10 cellular contexts compared by ENCODE assay signal in genomic region chrX:140050906-140051305, GRCh38.
DNase-seq lines count a peak whose midpoint lies in the region; ATAC-seq and TF ChIP-seq lines count a peak whose summit lies in the region.
"Had no signal": no experiment of that assay in that cellular context is flagged by ENCODE, and none has a peak within 500 bp of the region (broad histone marks: within the 10 kb centered on the region; RNA-seq: fewer than 3 reads in every experiment).

No MANE protein-coding gene starts in this region.

- no peak overlapping the region for H2AK5ac ChIP-seq in IMR-90 (ENCODE audit: low read depth, low read length)

- H3K18ac ChIP-seq in IMR-90 (ENCODE audit: low read depth, low read length): no peak overlapping the region

- H3K36me3 ChIP-seq in IMR-90 (ENCODE audit: control insufficient read depth, insufficient read depth, low read length) (no peaks in the 10 kb centered on the region), brain microvascular endothelial cell (replicated peaks) (no peaks in the 10 kb centered on the region), thyroid gland (no peaks in the 10 kb centered on the region)
- H3K36me3 ChIP-seq: neutrophil had no signal

- no peak overlapping the region for H2BK20ac ChIP-seq in IMR-90 (ENCODE audit: low read depth, low read length)

- no peaks in the 10 kb centered on the region for H3K9me3 ChIP-seq in IMR-90 (ENCODE audit: control insufficient read depth, insufficient read depth, low read length)
- H3K9me3 ChIP-seq in thyroid gland: no peaks in the 10 kb centered on the region
- H3K9me3 ChIP-seq: neutrophil had no signal

- POLR2A ChIA-PET in IMR-90 (lab: Charles Lee; ENCODE audit: unreplicated experiment): no interaction called here

- no peak overlapping the region for H3K27ac ChIP-seq in IMR-90 (ENCODE audit: insufficient read depth, low read length)
- no peak overlapping the region for H3K27ac ChIP-seq in brain microvascular endothelial cell
- no peak overlapping the region for H3K27ac ChIP-seq in thyroid gland
- H3K27ac ChIP-seq: neutrophil had no signal

- H4K5ac ChIP-seq in IMR-90 (ENCODE audit: low read depth, low read length): no peak overlapping the region

- H3K23ac ChIP-seq in IMR-90 (ENCODE audit: low read depth, low read length): no peak overlapping the region

- no peak overlapping the region for H2AK9ac ChIP-seq in IMR-90 (replicated peaks; ENCODE audit: low read depth, low read length, poor library complexity)

- no TSS peak for BruUV-seq in IMR-90 (replicated peaks; lab: Mats Ljungman, UMichigan)

- peak; percentile 26; the same call in 1 of the 2 replicates for TF ChIP-seq RAD21 in IMR-90 (IDR thresholded peaks at IDR 0.05; ENCODE audit: low read length)

- H3K4me2 ChIP-seq in IMR-90 (ENCODE audit: low read depth, low read length): no peak overlapping the region

- H3K4ac ChIP-seq in IMR-90 (ENCODE audit: low read depth, low read length): no peak overlapping the region

- in situ Hi-C loops in IMR-90 (cut with MboI; ENCODE audit: low sequenced_read_pairs): loop anchor here (25.0 kb wide), 1 partner anchor 611 kb away; no protein-coding TSS in a partner anchor
- in situ Hi-C loops in brain microvascular endothelial cell (cut with HindIII; ENCODE audit: low pct_ligation_motif_present, low sequenced_read_pairs): no loop called here
- in situ Hi-C loops in KBM-7 (cut with MboI; ENCODE audit: low pct_unique_long_range_greater_than_20kb, low sequenced_read_pairs): no loop called here

- H3K56ac ChIP-seq in IMR-90 (ENCODE audit: extremely low read depth, insufficient read depth, low read length): no peak overlapping the region

- no peak overlapping the region for H4K91ac ChIP-seq in IMR-90 (ENCODE audit: insufficient read depth, low read depth, low read length)

- H2AFZ ChIP-seq in IMR-90 (replicated peaks; ENCODE audit: low read length, poor library complexity): no peak overlapping the region

- intact Hi-C loops in IMR-90 (cut with micrococcal nuclease) (loop anchor here (10.0 kb wide), 2 partner anchors 454 to 684 kb away; partner anchors contain the start of gene SOX3), thyroid gland (cut with DNase I) (loop anchor here (10.0 kb wide), 1 partner anchor 614 kb away; no protein-coding TSS in a partner anchor)

- no peak overlapping the region for H3K14ac ChIP-seq in IMR-90 (replicated peaks; ENCODE audit: low read depth, low read length)

- no peak overlapping the region for H4K8ac ChIP-seq in IMR-90 (ENCODE audit: low read depth in 2 of 2, low read length in 2 of 2)

- no peaks in the 10 kb centered on the region for H3K9me1 ChIP-seq in IMR-90 (ENCODE audit: insufficient read depth, low read length)

- TF ChIP-seq CTCF in IMR-90 (conservative IDR thresholded peaks at IDR 0.05; ENCODE audit: low read depth, low read length) (peak; percentile 43), brain microvascular endothelial cell (IDR thresholded peaks at IDR 0.05; ENCODE audit: low read depth, low read length, missing control alignments) (peak; percentile 50), thyroid gland (IDR thresholded peaks at IDR 0.05) (peak in 3 of 6 experiments; percentile 16 to 48 (median 47))

- H3K9ac ChIP-seq in IMR-90 (ENCODE audit: low read depth, low read length): no peak overlapping the region

- no peaks in the 10 kb centered on the region for H4K20me1 ChIP-seq in IMR-90 (ENCODE audit: insufficient read depth, low read length)

- DNase-seq in DMS53 (lab: John Stamatoyannopoulos, UW): peak; percentile 52
- peak; percentile 15 for DNase-seq in IMR-90
- no peak for DNase-seq in brain microvascular endothelial cell
- DNase-seq in myocyte (ENCODE audit: low read depth): peak; percentile 10
- no peak for DNase-seq in KBM-7
- no peak for DNase-seq in stimulated activated naive CD4-positive, alpha-beta T cell (lab: John Stamatoyannopoulos, UW)
- no peak for DNase-seq in thyroid gland
- DNase-seq: T-helper 17 cell had no signal

- H3K27me3 ChIP-seq in IMR-90 (ENCODE audit: control insufficient read depth, insufficient read depth, low read length) (no peaks in the 10 kb centered on the region), brain microvascular endothelial cell (replicated peaks) (no peaks in the 10 kb centered on the region), thyroid gland (peaks cover 4% of the 10 kb centered on the region)
- H3K27me3 ChIP-seq: neutrophil had no signal

- ATAC-seq in IMR-90 (ENCODE audit: low read depth): no peak
- ATAC-seq in HG03175 (IDR thresholded peaks at IDR 0.05; ENCODE audit: unreplicated experiment): no peak
- ATAC-seq: T-helper 17 cell had no signal

- TF ChIP-seq POLR2A in IMR-90 (IDR thresholded peaks at IDR 0.05; ENCODE audit: low read depth, low read length) (no peak), thyroid gland (IDR thresholded peaks at IDR 0.05) (no peak)

- H2BK15ac ChIP-seq in IMR-90 (ENCODE audit: low read depth, low read length): no peak overlapping the region

- no peak overlapping the region for H2BK120ac ChIP-seq in IMR-90 (ENCODE audit: low read depth, low read length)

- no peaks in the 10 kb centered on the region for H3K79me1 ChIP-seq in IMR-90 (ENCODE audit: low read depth in 1 of 2, low read length in 2 of 2)

- dilution Hi-C loops in IMR-90 (cut with HindIII; ENCODE audit: low sequenced_read_pairs, unreplicated experiment): no loop called here

- H3K4me3 ChIP-seq in IMR-90 (ENCODE audit: insufficient read depth, low read depth, low read length) (no peak overlapping the region), brain microvascular endothelial cell (ENCODE audit: low read depth, low read length) (no peak overlapping the region), thyroid gland (replicated peaks in 1 of 3) (no peak overlapping the region)

- H2BK5ac ChIP-seq in IMR-90 (ENCODE audit: low read depth, low read length, poor library complexity, severe bottlenecking): no peak overlapping the region

- H3K4me1 ChIP-seq in IMR-90 (ENCODE audit: control insufficient read depth, insufficient read depth, low read length) (no peaks in the 10 kb centered on the region), thyroid gland (no peaks in the 10 kb centered on the region)

- CTCF ChIA-PET in IMR-90 (lab: Yijun Ruan, JAX): interaction anchor here (0.6 to 0.7 kb wide), 2 partner anchors 12 to 17 kb away, joined by 3 to 5 read pairs; no protein-coding TSS in a partner anchor

TF ChIP-seq in IMR-90, 13 proteins besides CTCF, POLR2A, EP300 and RAD21:
- TF ChIP-seq SMC3 (IDR thresholded peaks at IDR 0.05; ENCODE audit: low read depth, low read length): peak; percentile 31; the same call in 1 of the 2 replicates
- TF ChIP-seq MAZ (IDR thresholded peaks at IDR 0.05; ENCODE audit: borderline replicate concordance, low read depth, low read length): no peak

Comparison
In these comparisons a context has a peak if more than half of its experiments do, and no peak if none do; other contexts are left out.
1. DNase-seq: peak in DMS53 (single experiment), IMR-90 (single experiment) and myocyte (single experiment); none in brain microvascular endothelial cell (single experiment), KBM-7 (single experiment), stimulated activated naive CD4-positive, alpha-beta T cell (0 of 6) and thyroid gland (0 of 2).